ENCODE assay signal across 8 cellular contexts in genomic region chr9:99905833-99906402, GRCh38. TPM values are rescaled to one million over a fixed set of nuclear protein-coding genes. Genes with fewer than 3 reads are reported as not detected.
DNase-seq lines count a peak whose midpoint lies in the region; ATAC-seq and TF ChIP-seq lines count a peak whose summit lies in the region.

No MANE protein-coding gene starts in this region.

- H3K4me1 ChIP-seq in CD4-positive, CD25-positive, alpha-beta regulatory T cell (ENCODE audit: control insufficient read depth, insufficient read depth, low read length, poor library complexity, severe bottlenecking): peaks cover 8% of the 10 kb centered on the region
- H3K4me1 ChIP-seq in iPS DF 6.9 (ENCODE audit: control insufficient read depth, insufficient read depth, low read length): no peaks in the 10 kb centered on the region
- H3K4me1 ChIP-seq in spleen: peaks cover 6 to 32% (median 20%) of the 10 kb centered on the region in 6 donors

- CTCF ChIA-PET in HEK293T (lab: Yijun Ruan, JAX) (interaction anchor here (0.6 kb wide), 1 partner anchor 10 kb away, joined by 12 read pairs; no protein-coding TSS in a partner anchor), activated B cell treated with CpG ODN at 0.5 μM for 24 hours (lab: Charles Lee) (interaction anchor here (1.1 kb wide), 1 partner anchor 81 kb away, joined by 3 read pairs; no protein-coding TSS in a partner anchor)

- intact Hi-C loops in activated B cell treated with CpG ODN at 0.5 μM for 24 hours (cut with micrococcal nuclease): loop anchor here (1.0 to 10.0 kb wide), 5 partner anchors 55 to 801 kb away; partner anchors contain the start of genes ERP44, INVS, MSANTD3 and TGFBR1
- intact Hi-C loops in spleen (cut with DNase I; ENCODE audit: low total_unique reads): no loop called here

- H3K27me3 ChIP-seq in CD4-positive, CD25-positive, alpha-beta regulatory T cell (ENCODE audit: control insufficient read depth, insufficient read depth, low read length): no peaks in the 10 kb centered on the region
- H3K27me3 ChIP-seq in iPS DF 6.9 (ENCODE audit: control insufficient read depth, insufficient read depth, low read length): no peaks in the 10 kb centered on the region
- no peaks in the 10 kb centered on the region for H3K27me3 ChIP-seq in spleen (replicated peaks in 1 of 7)

- TF ChIP-seq CTCF in activated B cell treated with CpG ODN at 0.5 μM for 24 hours (IDR thresholded peaks at IDR 0.05) (no peak), spleen (IDR thresholded peaks at IDR 0.05 in 8 of 11, conservative IDR thresholded peaks at IDR 0.05 in 3 of 11) (no peak)

- H3K4me3 Mint-ChIP-seq in CD4-positive, CD25-positive, alpha-beta regulatory T cell: peak overlapping the region; percentile 90 to 99 (median 99)
- peak overlapping the region; percentile 98 for H3K4me3 Mint-ChIP-seq in activated B cell treated with CpG ODN at 0.5 μM for 24 hours

- no CpG with 5 or more reads among the region's 9 CpGs for WGBS in iPS DF 6.9 (ENCODE audit: insufficient coverage, insufficient read length)
- 17 to 25% (median 25%) methylated on average over 9 of the region's 9 CpGs for WGBS in spleen, 5 donors

- H3K36me3 ChIP-seq in CD4-positive, CD25-positive, alpha-beta regulatory T cell (ENCODE audit: control insufficient read depth, insufficient read depth, low read length): no peaks in the 10 kb centered on the region
- H3K36me3 ChIP-seq in iPS DF 6.9 (ENCODE audit: control insufficient read depth, insufficient read depth, low read length): no peaks in the 10 kb centered on the region
- peaks cover 0 to 1% (median 0%) of the 10 kb centered on the region in 6 donors for H3K36me3 ChIP-seq in spleen

- peak overlapping the region; percentile 95 for H3K27ac ChIP-seq in CD4-positive, CD25-positive, alpha-beta regulatory T cell (ENCODE audit: insufficient read depth, low read length, poor library complexity, severe bottlenecking)
- H3K27ac ChIP-seq in iPS DF 6.9 (ENCODE audit: low read length) (no peak overlapping the region), spleen (peak overlapping the region; percentile 96 to 99 (median 98))

- ATAC-seq in CD4-positive, CD25-positive, alpha-beta regulatory T cell (ENCODE audit: low read depth in 2 of 2): no peak
- ATAC-seq in activated B cell treated with CpG ODN at 0.5 μM for 24 hours (ENCODE audit: low read depth): no peak
- no peak for ATAC-seq in GM19328 (IDR thresholded peaks at IDR 0.05; ENCODE audit: unreplicated experiment)

- peak overlapping the region; percentile 78 for H3K4me3 ChIP-seq in CD4-positive, CD25-positive, alpha-beta regulatory T cell (ENCODE audit: low read depth, low read length)
- H3K4me3 ChIP-seq in iPS DF 6.9 (ENCODE audit: low read length): peak overlapping the region; percentile 92; the same call in 1 of the 2 replicates
- H3K4me3 ChIP-seq in spleen: peak overlapping the region; percentile 67 to 86 (median 79)

- H3K27ac Mint-ChIP-seq in CD4-positive, CD25-positive, alpha-beta regulatory T cell: peak overlapping the region; percentile 91 to 100 (median 95)
- H3K27ac Mint-ChIP-seq in activated B cell treated with CpG ODN at 0.5 μM for 24 hours: peak overlapping the region; percentile 95

- peaks cover 10 to 33% (median 29%) of the 10 kb centered on the region in 4 donors for H3K4me1 Mint-ChIP-seq in CD4-positive, CD25-positive, alpha-beta regulatory T cell
- H3K4me1 Mint-ChIP-seq in activated B cell treated with CpG ODN at 0.5 μM for 24 hours: peaks cover 17% of the 10 kb centered on the region

- POLR2A ChIA-PET in HEK293T (lab: Yijun Ruan, JAX) (interaction anchor here (0.7 kb wide), 2 partner anchors 10 to 684 kb away, joined by 3 read pairs; partner anchors contain the start of genes ALG2 and SEC61B), activated B cell treated with CpG ODN at 0.5 μM for 24 hours (lab: Charles Lee) (interaction anchor here (0.6 to 2.2 kb wide), 3 partner anchors 84 to 428 kb away, joined by 3 to 14 read pairs (median 7); partner anchors contain the start of gene NR4A3)

- no peaks in the 10 kb centered on the region for H3K9me3 Mint-ChIP-seq in CD4-positive, CD25-positive, alpha-beta regulatory T cell
- H3K9me3 Mint-ChIP-seq in activated B cell treated with CpG ODN at 0.5 μM for 24 hours: no peaks in the 10 kb centered on the region

- H3K9me3 ChIP-seq in CD4-positive, CD25-positive, alpha-beta regulatory T cell (ENCODE audit: control insufficient read depth in 2 of 2, low read length in 2 of 2): no peaks in the 10 kb centered on the region
- no peaks in the 10 kb centered on the region for H3K9me3 ChIP-seq in iPS DF 6.9 (ENCODE audit: control insufficient read depth, insufficient read depth, low read length)
- no peaks in the 10 kb centered on the region for H3K9me3 ChIP-seq in spleen

- peaks cover 9% of the 10 kb centered on the region for H3K27me3 Mint-ChIP-seq in CD4-positive, CD25-positive, alpha-beta regulatory T cell
- no peaks in the 10 kb centered on the region for H3K27me3 Mint-ChIP-seq in activated B cell treated with CpG ODN at 0.5 μM for 24 hours

- DNase-seq in CD4-positive, CD25-positive, alpha-beta regulatory T cell: no peak
- DNase-seq in HEK293T (ENCODE audit: extremely low spot score) (no peak), activated B cell treated with CpG ODN at 0.5 μM for 24 hours (no peak), iPS DF 6.9 (ENCODE audit: low read depth, low spot score) (no peak), spleen (no peak)
- DNase-seq in stimulated activated naive CD4-positive, alpha-beta T cell (lab: John Stamatoyannopoulos, UW): no peak
- no peak for DNase-seq in stimulated activated CD4-positive, alpha-beta T cell treated with anti-CD3 and anti-CD28 coated beads, Interleukin-2, amount 100 ng/mL, for 48 hours

- H3K36me3 Mint-ChIP-seq in CD4-positive, CD25-positive, alpha-beta regulatory T cell: peaks cover 7% of the 10 kb centered on the region
- H3K36me3 Mint-ChIP-seq in activated B cell treated with CpG ODN at 0.5 μM for 24 hours (ENCODE audit: low read depth): peaks cover 4% of the 10 kb centered on the region

- no peak for TF ChIP-seq POLR2A in spleen (IDR thresholded peaks at IDR 0.05)

TF ChIP-seq in HEK293T, 16 proteins besides CTCF, POLR2A, EP300 and RAD21:
- TF ChIP-seq HDGF (IDR thresholded peaks at IDR 0.05; ENCODE audit: borderline replicate concordance): no peak
- TF ChIP-seq LEF1 (IDR thresholded peaks at IDR 0.05; ENCODE audit: borderline replicate concordance): no peak
- TF ChIP-seq FOXA1 (IDR thresholded peaks at IDR 0.05): no peak
- peak; percentile 40; the same call in 1 of the 2 replicates for TF ChIP-seq L3MBTL2 (conservative IDR thresholded peaks at IDR 0.05)
TF ChIP-seq in HEK293T: peak in this region for 1.

RNA-seq across cellular contexts. Expression of gene STX17, which starts 0.5 kb away (rescaled TPM):
- 33.8 TPM for total RNA-seq in CD4-positive, CD25-positive, alpha-beta regulatory T cell
- 10 to 100 TPM; 26.2 to 29.4 (median 27.8) TPM for polyA plus RNA-seq in CD4-positive, CD25-positive, alpha-beta regulatory T cell
- total RNA-seq in activated B cell treated with CpG ODN at 0.5 μM for 24 hours (32.2 and 39.2 TPM in 2 replicates), spleen (10 to 100 TPM; 36.0 to 52.1 (median 41.2) TPM)
- polyA plus RNA-seq in spleen: 1 to 10 TPM; 3.1 to 6.5 (median 3.4) TPM
